ENCODE assay signal across 8 cellular contexts in the genomic region with DNA sequence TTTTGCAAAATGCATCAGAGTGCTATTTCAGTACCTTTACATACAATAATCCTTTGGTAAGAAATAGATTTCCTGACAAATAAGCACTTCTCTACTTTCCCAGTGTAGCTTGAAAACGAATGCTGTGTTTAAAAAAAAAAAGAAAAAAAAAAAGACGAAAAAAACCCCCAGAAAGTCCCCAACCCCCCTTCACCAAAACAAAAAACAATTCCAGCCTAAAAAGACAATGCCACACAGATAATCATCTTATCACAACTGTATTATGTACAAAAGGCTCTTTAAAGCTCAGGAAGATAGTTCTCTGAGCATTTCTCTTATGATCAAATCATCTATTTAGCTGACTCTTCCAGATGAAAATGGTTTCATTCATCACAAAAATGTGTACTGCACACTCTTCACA. TPM values are rescaled to one million over a fixed set of nuclear protein-coding genes. Genes with fewer than 3 reads are reported as not detected.
A peak's percentile ranks its signal among the peaks of the same experiment; 100 is the strongest.
DNase-seq lines count a peak whose midpoint lies in the region; ATAC-seq and TF ChIP-seq lines count a peak whose summit lies in the region.

No MANE protein-coding gene starts in this region.

- CTCF ChIA-PET in activated CD8-positive, alpha-beta T cell treated with anti-CD3 and anti-CD28 coated beads, Interleukin-2, amount 10 ng/mL, durations not matched to agents 7 days and 5 days (lab: Charles Lee), result interaction anchor here (0.9 to 1.4 kb wide), 2 partner anchors 11 to 78 kb away, joined by 3 to 8 read pairs; no protein-coding TSS in a partner anchor

- H3K4me3 ChIP-seq in H7 (ENCODE audit: insufficient read depth, low read depth, low read length) (peak overlapping the region; percentile 96), skeletal muscle cell (ENCODE audit: low read depth, low read length) (peak overlapping the region; percentile 88)

- TF ChIP-seq CTCF in glutamatergic neuron (IDR thresholded peaks at IDR 0.05; ENCODE audit: partially characterized antibody, unreplicated experiment), result no peak

- peaks cover 64% of the 10 kb centered on the region for H3K27me3 Mint-ChIP-seq in activated CD8-positive, alpha-beta T cell treated with anti-CD3 and anti-CD28 coated beads, Interleukin-2, amount 10 ng/mL, durations not matched to agents 7 days and 5 days (ENCODE audit: low read depth)
- H3K27me3 Mint-ChIP-seq in glutamatergic neuron (ENCODE audit: unreplicated experiment), result peaks cover 8% of the 10 kb centered on the region

- no peak for ATAC-seq in activated CD8-positive, alpha-beta T cell treated with anti-CD3 and anti-CD28 coated beads, Interleukin-2, amount 10 ng/mL, durations not matched to agents 7 days and 5 days
- no peak for ATAC-seq in HG03025 (IDR thresholded peaks at IDR 0.05; ENCODE audit: low FRiP score, unreplicated experiment)
- ATAC-seq in GM18907 (IDR thresholded peaks at IDR 0.05; ENCODE audit: unreplicated experiment), result no peak

- H3K36me3 Mint-ChIP-seq in activated CD8-positive, alpha-beta T cell treated with anti-CD3 and anti-CD28 coated beads, Interleukin-2, amount 10 ng/mL, durations not matched to agents 7 days and 5 days (ENCODE audit: low read depth), result no peaks in the 10 kb centered on the region
- H3K36me3 Mint-ChIP-seq in glutamatergic neuron (ENCODE audit: unreplicated experiment), result peaks cover 7% of the 10 kb centered on the region

- no peaks in the 10 kb centered on the region for H3K9me3 Mint-ChIP-seq in activated CD8-positive, alpha-beta T cell treated with anti-CD3 and anti-CD28 coated beads, Interleukin-2, amount 10 ng/mL, durations not matched to agents 7 days and 5 days (ENCODE audit: insufficient read depth)
- H3K9me3 Mint-ChIP-seq in glutamatergic neuron (ENCODE audit: unreplicated experiment), result peaks cover 17% of the 10 kb centered on the region

- H3K27ac Mint-ChIP-seq in activated CD8-positive, alpha-beta T cell treated with anti-CD3 and anti-CD28 coated beads, Interleukin-2, amount 10 ng/mL, durations not matched to agents 7 days and 5 days, result no peak overlapping the region
- no peak overlapping the region for H3K27ac Mint-ChIP-seq in glutamatergic neuron (ENCODE audit: unreplicated experiment)

- peaks cover 18% of the 10 kb centered on the region for H3K4me1 Mint-ChIP-seq in activated CD8-positive, alpha-beta T cell treated with anti-CD3 and anti-CD28 coated beads, Interleukin-2, amount 10 ng/mL, durations not matched to agents 7 days and 5 days (ENCODE audit: low read depth)
- H3K4me1 Mint-ChIP-seq in glutamatergic neuron (ENCODE audit: low read depth, unreplicated experiment), result peaks cover 32% of the 10 kb centered on the region

- DNase-seq in H7 (no peak), glutamatergic neuron (no peak), skeletal muscle cell (ENCODE audit: low read depth) (no peak), RKO (ENCODE audit: low spot score) (no peak)
- DNase-seq in activated CD8-positive, alpha-beta T cell treated with anti-CD3 and anti-CD28 coated beads, Interleukin-2, amount 10 ng/mL, durations not matched to agents 7 days and 5 days, result no peak
- no peak for DNase-seq in stimulated activated CD4-positive, alpha-beta T cell treated with anti-CD3 and anti-CD28 coated beads, Interleukin-12 subunit alpha, Interleukin-12 subunit beta, amount 100 ng/mL, for 4 hours

- H3K36me3 ChIP-seq in H7 (replicated peaks; ENCODE audit: control insufficient read depth, insufficient read depth, low read length), result peaks cover 3% of the 10 kb centered on the region

- peak overlapping the region; percentile 77 for H3K4me3 Mint-ChIP-seq in activated CD8-positive, alpha-beta T cell treated with anti-CD3 and anti-CD28 coated beads, Interleukin-2, amount 10 ng/mL, durations not matched to agents 7 days and 5 days
- peak overlapping the region; percentile 100 for H3K4me3 Mint-ChIP-seq in glutamatergic neuron (ENCODE audit: unreplicated experiment)

- POLR2A ChIA-PET in activated CD8-positive, alpha-beta T cell treated with anti-CD3 and anti-CD28 coated beads, Interleukin-2, amount 10 ng/mL, durations not matched to agents 7 days and 5 days (lab: Charles Lee), result no interaction called here

- no peaks in the 10 kb centered on the region for H3K27me3 ChIP-seq in H7 (ENCODE audit: control insufficient read depth, insufficient read depth, low read length)

RNA-seq across cellular contexts. Expression of gene FERMT2, which starts 1.6 kb away (rescaled TPM):
- 148 and 150 TPM in 2 replicates for total RNA-seq in H7 (2014; rRNA removed; shearing (Covaris generic))
- not detected for total RNA-seq in activated CD8-positive, alpha-beta T cell treated with anti-CD3 and anti-CD28 coated beads, Interleukin-2, amount 10 ng/mL, durations not matched to agents 7 days and 5 days
- total RNA-seq in glutamatergic neuron (ENCODE audit: unreplicated experiment), result 79.7 TPM

Comparison
In these comparisons a context has a peak if more than half of its experiments do, and no peak if none do; other contexts are left out.
1. RNA of gene FERMT2, which starts 1.6 kb away (total RNA-seq): 148 to 150 TPM in H7 and 79.7 TPM in glutamatergic neuron (single experiment); not detected in activated CD8-positive, alpha-beta T cell treated with anti-CD3 and anti-CD28 coated beads, Interleukin-2, amount 10 ng/mL, durations not matched to agents 7 days and 5 days; every median in the first group is over 10 times any median in the second.